In the genomic region with DNA sequence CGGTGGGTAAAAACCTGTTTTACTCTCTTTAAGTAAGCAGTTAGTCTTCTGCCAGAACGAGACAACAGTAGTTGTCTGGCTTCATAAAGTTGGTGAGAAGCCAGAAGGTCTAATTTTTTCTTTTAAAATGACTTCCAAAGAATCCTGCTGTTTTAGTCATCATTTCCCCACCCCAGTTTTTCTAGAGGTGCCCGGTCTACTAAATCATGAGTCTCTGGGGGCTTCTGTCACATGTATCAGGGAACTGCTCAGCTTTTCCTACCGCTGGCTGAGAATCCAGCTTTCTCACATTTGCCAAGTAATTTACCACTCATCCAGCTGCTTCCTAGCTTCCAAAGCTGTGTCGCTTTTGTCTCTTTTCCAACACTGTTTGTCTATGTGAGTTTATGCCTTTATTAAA, we compare ENCODE assay signal across 32 cellular contexts.
DNase-seq lines count a peak whose midpoint lies in the region; ATAC-seq, FAIRE-seq and TF ChIP-seq lines count a peak whose summit lies in the region.
"Had no signal": no experiment of that assay in that cellular context is flagged by ENCODE, and none has a peak within 500 bp of the region (broad histone marks: within the 10 kb centered on the region; RNA-seq: fewer than 3 reads in every experiment).

No MANE protein-coding gene starts in this region.

- no peak for TF ChIP-seq RAD21 in SK-N-SH (IDR thresholded peaks at IDR 0.05; ENCODE audit: low read length)

- no peak overlapping the region for H2AK5ac ChIP-seq in mesendoderm (ENCODE audit: low read length)

- no peaks in the 10 kb centered on the region for H3K79me1 ChIP-seq in mesendoderm (ENCODE audit: low read length)

- H3K79me2 ChIP-seq in SK-N-SH (ENCODE audit: insufficient read depth) (no peaks in the 10 kb centered on the region), astrocyte (ENCODE audit: insufficient read depth, low read length) (no peaks in the 10 kb centered on the region), mesendoderm (ENCODE audit: control insufficient read depth, insufficient read depth, low read length) (no peaks in the 10 kb centered on the region)

- H2BK120ac ChIP-seq in mesendoderm (ENCODE audit: low read depth, low read length): peak overlapping the region; percentile 6

- H3K4me2 ChIP-seq in SK-N-SH: 0 out of 2 replicates have a peak overlapping the region, but pooled peaks have one; percentile 26
- peak overlapping the region; percentile 50 for H3K4me2 ChIP-seq in astrocyte (ENCODE audit: low read length)
- H3K4me2 ChIP-seq in mesendoderm (ENCODE audit: low read length): no peak overlapping the region

- CTCF ChIA-PET in SK-N-SH (lab: Yijun Ruan, JAX): interaction anchor here (3.6 to 4.9 kb wide), 2 partner anchors 11 to 12 kb away, joined by 14 to 34 read pairs; no protein-coding TSS in a partner anchor
- CTCF ChIA-PET in activated CD4-positive, alpha-beta memory T cell treated with anti-CD3 and anti-CD28 coated beads, Interleukin-2, amount 10 ng/mL, durations not matched to agents 7 days and 5 days (lab: Charles Lee): no interaction called here
- CTCF ChIA-PET in CD4-positive, alpha-beta memory T cell (lab: Charles Lee; ENCODE audit: partially characterized antibody): interaction anchor here (1.0 kb wide), 1 partner anchor 9 kb away, joined by 3 read pairs; no protein-coding TSS in a partner anchor

- H3K27ac Mint-ChIP-seq in astrocyte (ENCODE audit: unreplicated experiment): no peak overlapping the region
- H3K27ac Mint-ChIP-seq in activated CD4-positive, alpha-beta memory T cell treated with anti-CD3 and anti-CD28 coated beads, Interleukin-2, amount 10 ng/mL, durations not matched to agents 7 days and 5 days: no peak overlapping the region
- no peak overlapping the region for H3K27ac Mint-ChIP-seq in CD4-positive, alpha-beta memory T cell
- H3K27ac Mint-ChIP-seq: activated B cell treated with CpG ODN at 0.5 μM for 24 hours; activated naive CD4-positive, alpha-beta T cell treated with anti-CD3 and anti-CD28 coated beads, Interleukin-2, amount 10 ng/mL, durations not matched to agents 7 days and 5 days; activated T-helper 1 cell treated with anti-CD3 and anti-CD28 coated beads, Interleukin-12 subunit alpha, Interleukin-12 subunit beta, Interleukin-2, Interleukin-4 antibody, amounts not matched to agents 30 ng/mL and 10 ng/mL and 1 ng/mL, durations not matched to agents 14 hours and 24 hours and 36 hours; B cell; immature natural killer cell; memory B cell; stimulated activated naive CD8-positive, alpha-beta T cell treated with anti-CD3 and anti-CD28 coated beads, Interleukin-15, Interleukin-2, amounts not matched to agents 100 ng/mL and 50 ng/mL, for 24 hours had no signal

- DNase-seq in SK-N-SH (no peak), astrocyte (ENCODE audit: low read depth) (peak; percentile 49), mesendoderm (no peak), CD1c-positive myeloid dendritic cell (ENCODE audit: extremely low spot score) (no peak)
- no peak for DNase-seq in activated CD4-positive, alpha-beta memory T cell treated with anti-CD3 and anti-CD28 coated beads, Interleukin-2, amount 10 ng/mL, durations not matched to agents 7 days and 5 days
- no peak for DNase-seq in CD4-positive, alpha-beta memory T cell
- no peak for DNase-seq in activated naive CD4-positive, alpha-beta T cell treated with Interleukin-2 at 50 U/mL for 16 hours
- DNase-seq: 8988T; activated B cell treated with CpG ODN at 0.5 μM for 24 hours; activated naive CD4-positive, alpha-beta T cell treated with anti-CD3 and anti-CD28 coated beads, Interleukin-2, amount 10 ng/mL, durations not matched to agents 7 days and 5 days; amygdala; DMS153; hypothalamus; immature natural killer cell; KG1; left colon; NCI-H146; NCI-H2107; NK-92 treated with Interleukin-12 subunit alpha and Interleukin-12 subunit beta, amount 100 ng/mL, for 24 hours; nucleus accumbens; psoas muscle; SHP77 treated with DMSO at 0.1 percent for 48 hours; uterus had no signal

- H3K23ac ChIP-seq in mesendoderm (ENCODE audit: low read length): no peak overlapping the region

- no peak overlapping the region for H2BK5ac ChIP-seq in mesendoderm (ENCODE audit: low read length)

- H3K36me3 Mint-ChIP-seq in astrocyte (ENCODE audit: low read depth, unreplicated experiment): no peaks in the 10 kb centered on the region
- H3K36me3 Mint-ChIP-seq in activated CD4-positive, alpha-beta memory T cell treated with anti-CD3 and anti-CD28 coated beads, Interleukin-2, amount 10 ng/mL, durations not matched to agents 7 days and 5 days (ENCODE audit: low read depth): no peaks in the 10 kb centered on the region
- no peaks in the 10 kb centered on the region for H3K36me3 Mint-ChIP-seq in CD4-positive, alpha-beta memory T cell
- H3K36me3 Mint-ChIP-seq: activated naive CD4-positive, alpha-beta T cell treated with anti-CD3 and anti-CD28 coated beads, Interleukin-2, amount 10 ng/mL, durations not matched to agents 7 days and 5 days; immature natural killer cell; memory B cell had no signal

- no peaks in the 10 kb centered on the region for H3K27me3 ChIP-seq in SK-N-SH (ENCODE audit: insufficient read depth)
- no peaks in the 10 kb centered on the region for H3K27me3 ChIP-seq in astrocyte (ENCODE audit: insufficient read depth, low read length)
- H3K27me3 ChIP-seq in mesendoderm (ENCODE audit: insufficient read depth, low read length, poor library complexity): no peaks in the 10 kb centered on the region
- no peaks in the 10 kb centered on the region for H3K27me3 ChIP-seq in CD4-positive, alpha-beta memory T cell (ENCODE audit: insufficient read depth, low read length)
- H3K27me3 ChIP-seq: cardiac muscle cell, gastroesophageal sphincter, uterus had no signal

- H3K27me3 Mint-ChIP-seq in astrocyte (ENCODE audit: low read depth, unreplicated experiment): no peaks in the 10 kb centered on the region
- H3K27me3 Mint-ChIP-seq in activated CD4-positive, alpha-beta memory T cell treated with anti-CD3 and anti-CD28 coated beads, Interleukin-2, amount 10 ng/mL, durations not matched to agents 7 days and 5 days: peaks cover 5% of the 10 kb centered on the region
- peaks cover 14 to 17% of the 10 kb centered on the region in 2 donors for H3K27me3 Mint-ChIP-seq in CD4-positive, alpha-beta memory T cell
- H3K27me3 Mint-ChIP-seq: activated naive CD4-positive, alpha-beta T cell treated with anti-CD3 and anti-CD28 coated beads, Interleukin-2, amount 10 ng/mL, durations not matched to agents 7 days and 5 days had no signal

- peaks cover 8% of the 10 kb centered on the region for H3K4me1 Mint-ChIP-seq in astrocyte (ENCODE audit: low read depth, unreplicated experiment)
- no peaks in the 10 kb centered on the region for H3K4me1 Mint-ChIP-seq in activated CD4-positive, alpha-beta memory T cell treated with anti-CD3 and anti-CD28 coated beads, Interleukin-2, amount 10 ng/mL, durations not matched to agents 7 days and 5 days
- no peaks in the 10 kb centered on the region for H3K4me1 Mint-ChIP-seq in CD4-positive, alpha-beta memory T cell
- H3K4me1 Mint-ChIP-seq: activated B cell treated with CpG ODN at 0.5 μM for 24 hours; activated naive CD4-positive, alpha-beta T cell treated with anti-CD3 and anti-CD28 coated beads, Interleukin-2, amount 10 ng/mL, durations not matched to agents 7 days and 5 days; B cell; immature natural killer cell; memory B cell had no signal

- H3K9me3 ChIP-seq in SK-N-SH: no peaks in the 10 kb centered on the region
- H3K9me3 ChIP-seq in astrocyte (ENCODE audit: insufficient read depth, low read depth, low read length): no peaks in the 10 kb centered on the region
- no peaks in the 10 kb centered on the region for H3K9me3 ChIP-seq in CD4-positive, alpha-beta memory T cell (ENCODE audit: control insufficient read depth in 1 of 2, low read length in 2 of 2)
- H3K9me3 ChIP-seq: gastroesophageal sphincter, psoas muscle, uterus had no signal

- no peak overlapping the region for H3K4me3 Mint-ChIP-seq in astrocyte (ENCODE audit: unreplicated experiment)
- H3K4me3 Mint-ChIP-seq in activated CD4-positive, alpha-beta memory T cell treated with anti-CD3 and anti-CD28 coated beads, Interleukin-2, amount 10 ng/mL, durations not matched to agents 7 days and 5 days: no peak overlapping the region
- H3K4me3 Mint-ChIP-seq in CD4-positive, alpha-beta memory T cell: no peak overlapping the region
- H3K4me3 Mint-ChIP-seq: activated B cell treated with CpG ODN at 0.5 μM for 24 hours; activated naive CD4-positive, alpha-beta T cell treated with anti-CD3 and anti-CD28 coated beads, Interleukin-2, amount 10 ng/mL, durations not matched to agents 7 days and 5 days; activated T-helper 1 cell treated with anti-CD3 and anti-CD28 coated beads, Interleukin-12 subunit alpha, Interleukin-12 subunit beta, Interleukin-2, Interleukin-4 antibody, amounts not matched to agents 30 ng/mL and 10 ng/mL and 1 ng/mL, durations not matched to agents 14 hours and 24 hours and 36 hours; B cell; immature natural killer cell; memory B cell; stimulated activated naive CD8-positive, alpha-beta T cell treated with anti-CD3 and anti-CD28 coated beads, Interleukin-15, Interleukin-2, amounts not matched to agents 100 ng/mL and 50 ng/mL, for 24 hours had no signal

- TF ChIP-seq CTCF in SK-N-SH (IDR thresholded peaks at IDR 0.05) (no peak), astrocyte (IDR thresholded peaks at IDR 0.05; ENCODE audit: insufficient read depth, low read depth, low read length) (no peak)

- peak overlapping the region; percentile 93 for H3K18ac ChIP-seq in mesendoderm (ENCODE audit: low read length)

- H3K9me2 ChIP-seq in SK-N-SH: no peaks in the 10 kb centered on the region

- H3K9me3 Mint-ChIP-seq in astrocyte (ENCODE audit: unreplicated experiment): no peaks in the 10 kb centered on the region
- H3K9me3 Mint-ChIP-seq in activated CD4-positive, alpha-beta memory T cell treated with anti-CD3 and anti-CD28 coated beads, Interleukin-2, amount 10 ng/mL, durations not matched to agents 7 days and 5 days: no peaks in the 10 kb centered on the region
- peaks cover 0 to 2% (median 0%) of the 10 kb centered on the region in 8 donors for H3K9me3 Mint-ChIP-seq in CD4-positive, alpha-beta memory T cell
- H3K9me3 Mint-ChIP-seq: activated B cell treated with CpG ODN at 0.5 μM for 24 hours; activated naive CD4-positive, alpha-beta T cell treated with anti-CD3 and anti-CD28 coated beads, Interleukin-2, amount 10 ng/mL, durations not matched to agents 7 days and 5 days; activated T-helper 1 cell treated with anti-CD3 and anti-CD28 coated beads, Interleukin-12 subunit alpha, Interleukin-12 subunit beta, Interleukin-2, Interleukin-4 antibody, amounts not matched to agents 30 ng/mL and 10 ng/mL and 1 ng/mL, durations not matched to agents 14 hours and 24 hours and 36 hours; memory B cell; stimulated activated naive CD8-positive, alpha-beta T cell treated with anti-CD3 and anti-CD28 coated beads, Interleukin-15, Interleukin-2, amounts not matched to agents 100 ng/mL and 50 ng/mL, for 24 hours had no signal

- no peaks in the 10 kb centered on the region for H4K20me1 ChIP-seq in SK-N-SH (ENCODE audit: insufficient read depth)
- H4K20me1 ChIP-seq in astrocyte (ENCODE audit: insufficient read depth, low read length): no peaks in the 10 kb centered on the region

- H2BK15ac ChIP-seq in mesendoderm (replicated peaks; ENCODE audit: low read depth): no peak overlapping the region

- no peak for TF ChIP-seq EP300 in SK-N-SH (IDR thresholded peaks at IDR 0.05; ENCODE audit: borderline replicate concordance in 1 of 2, low read depth in 1 of 2, low read length in 1 of 2)

- H3K9ac ChIP-seq in SK-N-SH (no peak overlapping the region), astrocyte (ENCODE audit: low read length) (no peak overlapping the region), mesendoderm (ENCODE audit: low read length) (no peak overlapping the region)

- H2AFZ ChIP-seq in SK-N-SH (ENCODE audit: low read depth) (no peak overlapping the region), astrocyte (ENCODE audit: low read depth, low read length) (no peak overlapping the region)

- no peak for FAIRE-seq in astrocyte (lab: Jason Lieb, UNC)
- FAIRE-seq: H54 had no signal

- H3K4me3 ChIP-seq in SK-N-SH (ENCODE audit: low read depth in 2 of 2, low read length in 1 of 2) (no peak overlapping the region), astrocyte (ENCODE audit: insufficient read depth, low read depth, low read length) (no peak overlapping the region), mesendoderm (ENCODE audit: low read length) (no peak overlapping the region)
- no peak overlapping the region for H3K4me3 ChIP-seq in CD4-positive, alpha-beta memory T cell (ENCODE audit: low read length in 2 of 2)
- H3K4me3 ChIP-seq: cardiac muscle cell, gastroesophageal sphincter, psoas muscle, uterus had no signal

- no peak overlapping the region for H3K27ac ChIP-seq in SK-N-SH (ENCODE audit: low read depth in 2 of 2, low read length in 1 of 2)
- no peak overlapping the region for H3K27ac ChIP-seq in astrocyte (ENCODE audit: low read depth, low read length)
- H3K27ac ChIP-seq in mesendoderm (ENCODE audit: low read depth, low read length): no peak overlapping the region
- no peak overlapping the region for H3K27ac ChIP-seq in CD4-positive, alpha-beta memory T cell (ENCODE audit: low read depth, low read length)
- H3K27ac ChIP-seq: cardiac muscle cell, gastroesophageal sphincter, psoas muscle, uterus had no signal

- whole genome bisulfite sequencing in SK-N-SH (ENCODE audit: low lambda C conversion rate): 57% methylated on average over 5 of the region's 5 CpGs
- no CpG with 5 or more reads among the region's 5 CpGs for WGBS in mesendoderm (ENCODE audit: extremely low coverage, insufficient coverage, low lambda C conversion rate)

- H3F3A ChIP-seq in SK-N-SH (replicated peaks; ENCODE audit: insufficient read depth): no peaks in the 10 kb centered on the region

- H4K5ac ChIP-seq in mesendoderm (ENCODE audit: low read length): no peak overlapping the region

- intact Hi-C loops in CD4-positive, alpha-beta memory T cell (cut with micrococcal nuclease): loop anchor here (5.0 kb wide), 1 partner anchor 244 kb away; no protein-coding TSS in a partner anchor

- no peak overlapping the region for H3K4ac ChIP-seq in mesendoderm (ENCODE audit: low read depth, low read length)

- no peak overlapping the region for H4K8ac ChIP-seq in mesendoderm (ENCODE audit: low read depth, low read length)

- H3K36me3 ChIP-seq in SK-N-SH (replicated peaks in 1 of 2; ENCODE audit: control insufficient read depth in 1 of 2, insufficient read depth in 2 of 2, low read length in 1 of 2) (no peaks in the 10 kb centered on the region), astrocyte (ENCODE audit: insufficient read depth, low read length) (no peaks in the 10 kb centered on the region), mesendoderm (ENCODE audit: control insufficient read depth, insufficient read depth, low read length) (no peaks in the 10 kb centered on the region)
- H3K36me3 ChIP-seq in CD4-positive, alpha-beta memory T cell (ENCODE audit: insufficient read depth, low read length): no peaks in the 10 kb centered on the region
- H3K36me3 ChIP-seq: cardiac muscle cell, gastroesophageal sphincter, uterus had no signal

- POLR2A ChIA-PET in SK-N-SH (lab: Yijun Ruan, JAX): no interaction called here
- POLR2A ChIA-PET in activated CD4-positive, alpha-beta memory T cell treated with anti-CD3 and anti-CD28 coated beads, Interleukin-2, amount 10 ng/mL, durations not matched to agents 7 days and 5 days (lab: Charles Lee): no interaction called here
- POLR2A ChIA-PET in CD4-positive, alpha-beta memory T cell (lab: Charles Lee; ENCODE audit: partially characterized antibody): no interaction called here

- H3K4me1 ChIP-seq in SK-N-SH (ENCODE audit: control insufficient read depth in 1 of 2, insufficient read depth in 2 of 2, low read depth in 1 of 2, low read length in 1 of 2): no peaks in the 10 kb centered on the region
- no peaks in the 10 kb centered on the region for H3K4me1 ChIP-seq in astrocyte (ENCODE audit: insufficient read depth, low read length)
- H3K4me1 ChIP-seq in mesendoderm (ENCODE audit: control insufficient read depth, low read depth, low read length): no peaks in the 10 kb centered on the region
- no peaks in the 10 kb centered on the region for H3K4me1 ChIP-seq in CD4-positive, alpha-beta memory T cell (ENCODE audit: insufficient read depth, low read length)
- H3K4me1 ChIP-seq: gastroesophageal sphincter, psoas muscle, uterus had no signal

- no peak overlapping the region for H3K56ac ChIP-seq in mesendoderm (ENCODE audit: low read length)

- ATAC-seq in SK-N-SH treated with all-trans-retinoic acid at 6 μM for 48 hours: no peak
- ATAC-seq: esophagus mucosa, gastroesophageal sphincter, left colon, psoas muscle had no signal
